In the genomic region with DNA sequence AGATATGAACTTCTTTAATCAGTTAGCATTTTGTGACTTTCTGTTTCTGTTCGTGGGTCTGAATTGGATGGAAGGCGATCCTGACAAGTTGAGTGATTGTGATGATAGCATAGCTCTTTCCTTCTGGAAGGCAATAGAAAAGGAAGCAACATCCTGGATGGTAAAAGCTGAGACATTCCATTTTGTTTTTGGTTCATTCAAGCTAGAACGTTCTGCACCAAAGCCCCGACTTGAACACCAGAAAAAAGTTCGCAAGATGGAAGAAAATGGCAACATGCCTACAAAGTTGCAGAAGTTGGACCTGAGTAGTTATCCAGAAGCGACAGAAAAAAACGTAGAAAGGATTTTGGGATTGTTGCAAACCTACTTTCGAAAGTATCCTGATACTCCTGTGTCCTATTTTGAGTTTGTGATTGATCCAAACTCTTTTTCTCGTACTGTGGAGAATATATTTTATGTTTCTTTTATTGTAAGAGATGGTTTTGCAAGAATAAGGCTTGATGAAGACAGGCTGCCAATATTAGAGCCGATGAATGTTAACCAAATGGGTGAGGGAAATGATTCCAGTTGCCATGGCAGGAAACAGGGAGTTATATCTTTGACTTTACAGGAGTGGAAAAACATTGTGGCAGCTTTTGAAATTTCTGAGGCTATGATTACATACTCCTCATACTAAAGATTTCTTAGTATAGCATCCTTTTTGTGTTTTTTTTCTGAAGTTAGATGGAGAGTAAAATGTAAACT, we compare ENCODE assay signal across 9 cellular contexts. TPM values are rescaled to one million over a fixed set of nuclear protein-coding genes. Genes with fewer than 3 reads are reported as not detected.
A peak's percentile ranks its signal among the peaks of the same experiment; 100 is the strongest.
DNase-seq lines count a peak whose midpoint lies in the region; ATAC-seq and TF ChIP-seq lines count a peak whose summit lies in the region.
"Had no signal": no experiment of that assay in that cellular context is flagged by ENCODE, and none has a peak within 500 bp of the region (broad histone marks: within the 10 kb centered on the region; RNA-seq: fewer than 3 reads in every experiment).

No MANE protein-coding gene starts in this region.

- WGBS in heart right ventricle, 2 donors: 83 to 87% methylated on average over 10 of the region's 10 CpGs
- 80% methylated on average over 10 of the region's 10 CpGs for WGBS in urinary bladder

- peak overlapping the region in 8 of 10 donors; percentile 42 to 80 (median 66) for H3K27ac ChIP-seq in heart right ventricle
- H3K27ac ChIP-seq in colonic mucosa: peak overlapping the region; percentile 51
- no peak overlapping the region for H3K27ac ChIP-seq in urinary bladder (ENCODE audit: low read depth)

- intact Hi-C loops in heart right ventricle (cut with DNase I) (loop anchor here in 3 of 10 donors (1.0 to 10.0 kb wide), 3 partner anchors 87 to 170 kb away; a partner anchor contains a TSS), left cardiac atrium (cut with DNase I) (loop anchor here in 1 of 2 donors (10.0 kb wide), 1 partner anchor 90 kb away; a partner anchor contains a TSS), colonic mucosa (cut with DNase I) (loop anchor here (10.0 kb wide), 1 partner anchor 50 kb away; no protein-coding TSS in a partner anchor)

- no peaks in the 10 kb centered on the region for H3K9me3 ChIP-seq in heart right ventricle
- no peaks in the 10 kb centered on the region for H3K9me3 ChIP-seq in colonic mucosa
- no peaks in the 10 kb centered on the region for H3K9me3 ChIP-seq in mucosa of stomach (ENCODE audit: control insufficient read depth, low read length)

- ATAC-seq in heart right ventricle (no peak), left cardiac atrium (no peak)

- DNase-seq in heart right ventricle (no peak), left cardiac atrium (no peak), colonic mucosa (no peak), NCI-H1436 (lab: John Stamatoyannopoulos, UW) (no peak), NCI-H748 treated with DMSO at 0.1 percent for 48 hours (lab: John Stamatoyannopoulos, UW) (no peak), UCSD-AML1 (lab: John Stamatoyannopoulos, UW; ENCODE audit: unreplicated experiment) (no peak)
- DNase-seq: MM.1S had no signal

- H3K27me3 ChIP-seq in heart right ventricle (no peaks in the 10 kb centered on the region), colonic mucosa (no peaks in the 10 kb centered on the region), mucosa of stomach (ENCODE audit: control insufficient read depth, insufficient read depth, low read length) (no peaks in the 10 kb centered on the region)

- H3K9ac ChIP-seq in colonic mucosa (ENCODE audit: low read depth in 2 of 2, low read length in 2 of 2) (no peak overlapping the region), mucosa of stomach (ENCODE audit: low read length) (peak overlapping the region; percentile 27)

- H3K4me3 ChIP-seq in heart right ventricle (peak overlapping the region in 9 of 10 donors; percentile 31 to 66 (median 56)), colonic mucosa (peak overlapping the region; percentile 34), mucosa of stomach (ENCODE audit: low read length) (peak overlapping the region; percentile 42), urinary bladder (ENCODE audit: low read depth, low read length) (peak overlapping the region; percentile 47)

- H3K4me1 ChIP-seq in heart right ventricle (peaks cover 0 to 67% (median 59%) of the 10 kb centered on the region in 9 donors), colonic mucosa (peaks cover 3% of the 10 kb centered on the region), mucosa of stomach (ENCODE audit: control insufficient read depth, insufficient read depth, low read length) (peaks cover 29% of the 10 kb centered on the region), urinary bladder (ENCODE audit: insufficient read depth) (peaks cover 2% of the 10 kb centered on the region)

- H3K36me3 ChIP-seq in heart right ventricle: peaks cover 0 to 20% (median 0%) of the 10 kb centered on the region in 9 donors
- no peaks in the 10 kb centered on the region for H3K36me3 ChIP-seq in colonic mucosa
- H3K36me3 ChIP-seq in mucosa of stomach (ENCODE audit: control insufficient read depth, insufficient read depth, low read length): no peaks in the 10 kb centered on the region
- H3K36me3 ChIP-seq in urinary bladder (ENCODE audit: insufficient read depth): no peaks in the 10 kb centered on the region

- TF ChIP-seq CTCF in heart right ventricle (IDR thresholded peaks at IDR 0.05) (no peak), colonic mucosa (IDR thresholded peaks at IDR 0.05) (no peak)

RNA-seq across cellular contexts. Expression of a gene that starts 0.9 kb away (rescaled TPM):
- total RNA-seq in heart right ventricle (1 to 10 TPM in 5 of 10 donors, under 1 TPM in 5; 0.52 to 1.6 (median 1.0) TPM), left cardiac atrium (1 to 10 TPM; 1.6 to 1.7 TPM), colonic mucosa (1 to 10 TPM in 1 of 2 donors, under 1 TPM in 1; 0.98 to 2.5 TPM), urinary bladder (7.7 TPM)
- polyA plus RNA-seq in heart right ventricle (1 to 10 TPM in 1 of 2 donors, under 1 TPM in 1; 0.48 to 1.8 TPM), urinary bladder (2.2 TPM)
